In genomic region chr11:1359556-1359955, GRCh38 we compare ENCODE assay signal across 24 cellular contexts. TPM values are rescaled to one million over a fixed set of nuclear protein-coding genes. Genes with fewer than 3 reads are reported as not detected.
DNase-seq lines count a peak whose midpoint lies in the region; ATAC-seq and TF ChIP-seq lines count a peak whose summit lies in the region.
"Had no signal": no experiment of that assay in that cellular context is flagged by ENCODE, and none has a peak within 500 bp of the region (broad histone marks: within the 10 kb centered on the region; RNA-seq: fewer than 3 reads in every experiment).

No MANE protein-coding gene starts in this region.

- H2AK5ac ChIP-seq in neuronal stem cell (ENCODE audit: low read depth, low read length): no peak overlapping the region

- no peak overlapping the region for H3K27ac ChIP-seq in heart right ventricle
- no peak overlapping the region for H3K27ac ChIP-seq in neuronal stem cell (replicated peaks; ENCODE audit: low read length)
- H3K27ac ChIP-seq: 22Rv1; A549; BLaER1 treated with 17β-estradiol and CSF1 and Interleukin-3, amounts not matched to agents 10 nM and 100 nM had no signal

- H3K79me1 ChIP-seq in neuronal stem cell (ENCODE audit: low read depth, low read length): peaks cover 5% of the 10 kb centered on the region

- H2BK15ac ChIP-seq in neuronal stem cell (ENCODE audit: low read length): peak overlapping the region; percentile 6

- no peak overlapping the region for H2AFZ ChIP-seq in neuronal stem cell (ENCODE audit: low read length)
- H2AFZ ChIP-seq: GM23338 had no signal

- peak overlapping the region; percentile 8 for H3K23ac ChIP-seq in neuronal stem cell (ENCODE audit: low read depth, low read length, poor library complexity)

- H3K14ac ChIP-seq in neuronal stem cell (ENCODE audit: low read length): peak overlapping the region; percentile 82

- no peak for ATAC-seq in Right ventricle myocardium inferior
- no peak for ATAC-seq in heart right ventricle
- ATAC-seq in GM18519 (IDR thresholded peaks at IDR 0.05; ENCODE audit: low FRiP score, unreplicated experiment): no peak
- no peak for ATAC-seq in HG03159 (IDR thresholded peaks at IDR 0.05; ENCODE audit: unreplicated experiment)
- ATAC-seq: A549, GM12878, GM23338 had no signal

- no peak overlapping the region for H3K4me3 ChIP-seq in heart right ventricle
- no peak overlapping the region for H3K4me3 ChIP-seq in H7 (ENCODE audit: insufficient read depth, low read depth, low read length)
- H3K4me3 ChIP-seq in neuronal stem cell (ENCODE audit: low read length in 2 of 2): no peak overlapping the region
- H3K4me3 ChIP-seq: A549; BLaER1 treated with 17β-estradiol and CSF1 and Interleukin-3, amounts not matched to agents 10 nM and 100 nM; GM12878; GM23338; HAP-1 had no signal

- H3K27me3 ChIP-seq in heart right ventricle (peaks cover 0 to 7% (median 0%) of the 10 kb centered on the region in 7 donors), H7 (ENCODE audit: control insufficient read depth, insufficient read depth, low read length) (no peaks in the 10 kb centered on the region), neuronal stem cell (ENCODE audit: control insufficient read depth in 3 of 3, insufficient read depth in 3 of 3, low read depth in 1 of 3, low read length in 3 of 3) (peaks cover 0 to 8% (median 2%) of the 10 kb centered on the region in 3 experiments)
- H3K27me3 ChIP-seq: BE2C; BLaER1 treated with 17β-estradiol and CSF1 and Interleukin-3, amounts not matched to agents 10 nM and 100 nM had no signal

- H2BK120ac ChIP-seq in neuronal stem cell (ENCODE audit: low read depth, low read length): no peak overlapping the region

- intact Hi-C loops in Right ventricle myocardium inferior (cut with DNase I): no loop called here
- intact Hi-C loops in heart right ventricle (cut with DNase I): no loop called here

- WGBS in heart right ventricle, 2 donors: 83 to 91% methylated on average over 16 of the region's 16 CpGs
- no CpG with 5 or more reads among the region's 16 CpGs for WGBS in neuronal stem cell (ENCODE audit: extremely low coverage in 2 of 2, insufficient read length in 2 of 2, insufficient replicate concordance in 1 of 2), 2 donors

- no peak overlapping the region for H3K4me2 ChIP-seq in neuronal stem cell (ENCODE audit: insufficient read depth, low read length, poor library complexity, severe bottlenecking)
- H3K4me2 ChIP-seq: A549; BLaER1 treated with 17β-estradiol and CSF1 and Interleukin-3, amounts not matched to agents 10 nM and 100 nM; GM23338 had no signal

- peak overlapping the region; percentile 22 for H2BK5ac ChIP-seq in neuronal stem cell (ENCODE audit: low read length)

- H3K9ac ChIP-seq in neuronal stem cell (ENCODE audit: low read depth, low read length, poor library complexity): peak overlapping the region; percentile 21
- H3K9ac ChIP-seq: BLaER1 treated with 17β-estradiol and CSF1 and Interleukin-3, amounts not matched to agents 10 nM and 100 nM had no signal

- no peak overlapping the region for H4K8ac ChIP-seq in neuronal stem cell (ENCODE audit: low read depth, low read length)

- H3K4me1 ChIP-seq in heart right ventricle (peaks cover 0 to 8% (median 0%) of the 10 kb centered on the region in 9 donors), neuronal stem cell (ENCODE audit: control insufficient read depth in 2 of 2, insufficient read depth in 1 of 2, low read depth in 1 of 2, low read length in 2 of 2) (no peaks in the 10 kb centered on the region)
- H3K4me1 ChIP-seq: A549, BE2C, HAP-1 had no signal

- peak overlapping the region; percentile 94 for H2BK12ac ChIP-seq in neuronal stem cell (ENCODE audit: low read length)

- no peaks in the 10 kb centered on the region for H3K36me3 ChIP-seq in heart right ventricle
- H3K36me3 ChIP-seq in H7 (replicated peaks; ENCODE audit: control insufficient read depth, insufficient read depth, low read length): no peaks in the 10 kb centered on the region
- H3K36me3 ChIP-seq in neuronal stem cell (replicated peaks in 1 of 2; ENCODE audit: control insufficient read depth in 2 of 2, insufficient read depth in 2 of 2, low read length in 2 of 2): no peaks in the 10 kb centered on the region
- H3K36me3 ChIP-seq: BE2C; BLaER1 treated with 17β-estradiol and CSF1 and Interleukin-3, amounts not matched to agents 10 nM and 100 nM; HAP-1 had no signal

- H3K9me3 ChIP-seq in heart right ventricle: peaks cover 0 to 14% (median 3%) of the 10 kb centered on the region in 11 donors
- H3K9me3 ChIP-seq in neuronal stem cell (replicated peaks in 1 of 2; ENCODE audit: control insufficient read depth in 2 of 2, insufficient read depth in 1 of 2, low read depth in 1 of 2, low read length in 2 of 2): peaks cover 0 to 33% of the 10 kb centered on the region in 2 donors
- H3K9me3 ChIP-seq: A549, BE2C, HAP-1 had no signal

- no peak for TF ChIP-seq CTCF in heart right ventricle (IDR thresholded peaks at IDR 0.05)

- H3K18ac ChIP-seq in neuronal stem cell (ENCODE audit: low read length): no peak overlapping the region

- DNase-seq in Right ventricle myocardium inferior (ENCODE audit: missing footprints): peak; percentile 9
- DNase-seq in heart right ventricle: no peak
- peak; percentile 42 for DNase-seq in H7
- peak; percentile 14 for DNase-seq in epidermal melanocyte (ENCODE audit: insufficient read length, low spot score)
- DNase-seq in neuronal stem cell (ENCODE audit: low spot score): no peak
- no peak for DNase-seq in putamen (ENCODE audit: low spot score)
- DNase-seq: ACHN; AML-193; BE2C; CD4-positive, alpha-beta T cell; DMS 273 treated with DMSO at 0.1 percent for 48 hours; DMS79; EL; GDM1; HFFc6 had no signal

- H4K91ac ChIP-seq in neuronal stem cell (ENCODE audit: low read depth, low read length, poor library complexity): no peak overlapping the region

- H3K4ac ChIP-seq in neuronal stem cell (ENCODE audit: low read length): no peak overlapping the region

RNA-seq across cellular contexts. Expression of gene BRSK2, which starts 30.2 kb away (rescaled TPM):
- 1.4 TPM for total RNA-seq in Right ventricle myocardium inferior
- total RNA-seq in heart right ventricle: under 1 TPM in 9 of 10 donors, not detected in 1; 0.13 to 0.91 (median 0.42) TPM
- polyA plus RNA-seq in heart right ventricle: 1 to 10 TPM in 1 of 2 donors, under 1 TPM in 1; 0.68 to 2.3 TPM
- total RNA-seq in H7 (2014; rRNA removed; shearing (Covaris generic)): 22.2 and 23.6 TPM in 2 replicates
- polyA plus RNA-seq in neuronal stem cell (2013, experiment 1 of 2): 24.4 TPM
- 23.0 TPM for polyA plus RNA-seq in neuronal stem cell (2013, experiment 2 of 2)
- polyA plus RNA-seq: CD14-positive monocyte, GM12878 had no signal

RNA-seq across cellular contexts. Expression of gene TOLLIP, which starts 50.1 kb away (rescaled TPM):
- 46.8 TPM for total RNA-seq in Right ventricle myocardium inferior
- total RNA-seq in heart right ventricle: 10 to 100 TPM; 34.3 to 53.6 (median 45.2) TPM
- polyA plus RNA-seq in heart right ventricle: 10 to 100 TPM; 19.0 to 32.5 TPM
- 11.2 and 11.8 TPM in 2 replicates for total RNA-seq in H7 (2014; rRNA removed; shearing (Covaris generic))
- 16.5 TPM for polyA plus RNA-seq in neuronal stem cell (2013, experiment 1 of 2)
- 15.3 TPM for polyA plus RNA-seq in neuronal stem cell (2013, experiment 2 of 2)

Comparison
In these comparisons a context has a peak if more than half of its experiments do, and no peak if none do; other contexts are left out.
1. DNase-seq: peak in Right ventricle myocardium inferior (single experiment), H7 (single experiment) and epidermal melanocyte (single experiment); none in heart right ventricle (0 of 2), neuronal stem cell (single experiment) and putamen (single experiment).